9 cellular contexts compared by ENCODE assay signal in the genomic region with DNA sequence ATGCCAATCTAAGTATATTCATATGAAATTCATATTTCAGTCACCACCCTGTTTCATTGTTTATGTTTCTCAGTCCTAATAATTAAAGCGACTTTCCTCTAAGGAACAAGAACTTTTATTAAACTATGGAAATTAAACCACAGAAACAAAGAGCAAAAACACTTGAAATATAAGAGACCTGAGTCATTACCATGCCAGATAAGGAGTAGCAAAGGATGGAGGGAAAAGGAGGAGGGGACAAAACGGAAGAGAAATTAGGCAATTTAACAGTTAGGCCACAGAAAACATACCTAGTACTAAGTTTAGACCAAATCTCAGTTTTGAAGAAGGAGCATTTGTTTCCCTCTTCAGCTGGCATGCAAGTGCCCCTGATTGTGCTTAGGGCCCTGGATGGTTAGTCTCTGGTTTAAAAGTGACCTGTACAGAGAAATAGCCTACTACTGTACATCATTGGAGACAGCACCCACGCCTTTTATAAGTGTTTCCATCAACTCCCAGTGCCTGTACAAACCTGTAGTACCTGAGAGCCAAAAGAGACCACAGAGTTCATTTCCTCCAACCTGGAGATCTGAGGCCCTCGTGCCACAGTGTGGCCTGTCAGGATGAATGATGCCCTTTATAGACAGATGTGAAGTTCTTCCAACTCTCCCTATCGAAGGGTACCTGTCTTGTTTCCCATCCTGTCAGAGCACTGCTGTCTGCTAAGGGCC.
DNase-seq lines count a peak whose midpoint lies in the region; ATAC-seq and TF ChIP-seq lines count a peak whose summit lies in the region.
"Had no signal": no experiment of that assay in that cellular context is flagged by ENCODE, and none has a peak within 500 bp of the region (broad histone marks: within the 10 kb centered on the region; RNA-seq: fewer than 3 reads in every experiment).

No MANE protein-coding gene starts in this region.

- in situ Hi-C loops in GM13977 (cut with MboI; ENCODE audit: low pct_unique_long_range_greater_than_20kb, low sequenced_read_pairs, unreplicated experiment), result no loop called here

- H3K4me3 ChIP-seq in skeletal muscle satellite cell (ENCODE audit: low read length), result no peak overlapping the region
- H3K4me3 ChIP-seq in left ventricle myocardium inferior, result no peak overlapping the region

- H3K9ac ChIP-seq in skeletal muscle satellite cell (ENCODE audit: low read depth, low read length), result peak overlapping the region; percentile 50

- H3K4me3 Mint-ChIP-seq in central memory CD8-positive, alpha-beta T cell, result no peak overlapping the region

- H3K36me3 ChIP-seq in skeletal muscle satellite cell (ENCODE audit: insufficient read depth, low read length), result no peaks in the 10 kb centered on the region
- no peaks in the 10 kb centered on the region for H3K36me3 ChIP-seq in left ventricle myocardium inferior

- DNase-seq in NCI-H510A treated with DMSO at 0.1 percent for 48 hours (lab: John Stamatoyannopoulos, UW) (peak; percentile 14), NCI-H510A (lab: John Stamatoyannopoulos, UW) (no peak), MV-4-11 (lab: John Stamatoyannopoulos, UW) (peak; percentile 23), GM13977 (ENCODE audit: low spot score) (no peak), foreskin melanocyte (no peak), left ventricle myocardium inferior (no peak)
- no peak for DNase-seq in central memory CD8-positive, alpha-beta T cell (ENCODE audit: low spot score in 2 of 2)
- DNase-seq: activated CD4-positive, alpha-beta T cell treated with anti-CD3 and anti-CD28 coated beads, Interleukin-2, amount 50 U/mL, for 48 hours had no signal

- H3K4me2 ChIP-seq in skeletal muscle satellite cell (ENCODE audit: low read length), result peak overlapping the region; percentile 73

- peaks cover 1% of the 10 kb centered on the region for H3K36me3 Mint-ChIP-seq in central memory CD8-positive, alpha-beta T cell (ENCODE audit: insufficient read depth)

- H3K4me1 ChIP-seq in skeletal muscle satellite cell (ENCODE audit: control insufficient read depth, insufficient read depth, low read length) (peaks cover 70% of the 10 kb centered on the region), left ventricle myocardium inferior (peaks cover 65% of the 10 kb centered on the region)

- H3K27me3 Mint-ChIP-seq in central memory CD8-positive, alpha-beta T cell, result no peaks in the 10 kb centered on the region

- no peaks in the 10 kb centered on the region for H3K9me3 Mint-ChIP-seq in central memory CD8-positive, alpha-beta T cell

- TF ChIP-seq CTCF in GM13977 (IDR thresholded peaks at IDR 0.05; ENCODE audit: extremely low read depth, insufficient read depth, missing control alignments) (no peak), left ventricle myocardium inferior (IDR thresholded peaks at IDR 0.05; ENCODE audit: borderline replicate concordance) (no peak)

- peaks cover 8% of the 10 kb centered on the region for H3K4me1 Mint-ChIP-seq in central memory CD8-positive, alpha-beta T cell

- H3K27ac ChIP-seq in left ventricle myocardium inferior (replicated peaks), result no peak overlapping the region

- H3K9me3 ChIP-seq in skeletal muscle satellite cell (replicated peaks; ENCODE audit: low read length), result no peaks in the 10 kb centered on the region
- H3K9me3 ChIP-seq in left ventricle myocardium inferior (replicated peaks), result no peaks in the 10 kb centered on the region

- intact Hi-C loops in left ventricle myocardium inferior (cut with micrococcal nuclease), result no loop called here

- peak overlapping the region; percentile 50 for H3K27ac Mint-ChIP-seq in central memory CD8-positive, alpha-beta T cell (ENCODE audit: low read depth)

- H3K27me3 ChIP-seq in skeletal muscle satellite cell (ENCODE audit: control insufficient read depth, insufficient read depth, low read length) (no peaks in the 10 kb centered on the region), left ventricle myocardium inferior (ENCODE audit: low read depth) (no peaks in the 10 kb centered on the region)

- no peak for ATAC-seq in central memory CD8-positive, alpha-beta T cell (replicated peaks; ENCODE audit: extremely low read depth, poor library complexity, severe bottlenecking)

Comparison
In these comparisons a context has a peak if more than half of its experiments do, and no peak if none do; other contexts are left out.
1. DNase-seq: peak in NCI-H510A treated with DMSO at 0.1 percent for 48 hours (single experiment) and MV-4-11 (single experiment); none in NCI-H510A (single experiment), central memory CD8-positive, alpha-beta T cell (0 of 2), GM13977 (single experiment), foreskin melanocyte (single experiment) and left ventricle myocardium inferior (single experiment).